Comparison of ENCODE assay signal across 12 cellular contexts in the genomic region with DNA sequence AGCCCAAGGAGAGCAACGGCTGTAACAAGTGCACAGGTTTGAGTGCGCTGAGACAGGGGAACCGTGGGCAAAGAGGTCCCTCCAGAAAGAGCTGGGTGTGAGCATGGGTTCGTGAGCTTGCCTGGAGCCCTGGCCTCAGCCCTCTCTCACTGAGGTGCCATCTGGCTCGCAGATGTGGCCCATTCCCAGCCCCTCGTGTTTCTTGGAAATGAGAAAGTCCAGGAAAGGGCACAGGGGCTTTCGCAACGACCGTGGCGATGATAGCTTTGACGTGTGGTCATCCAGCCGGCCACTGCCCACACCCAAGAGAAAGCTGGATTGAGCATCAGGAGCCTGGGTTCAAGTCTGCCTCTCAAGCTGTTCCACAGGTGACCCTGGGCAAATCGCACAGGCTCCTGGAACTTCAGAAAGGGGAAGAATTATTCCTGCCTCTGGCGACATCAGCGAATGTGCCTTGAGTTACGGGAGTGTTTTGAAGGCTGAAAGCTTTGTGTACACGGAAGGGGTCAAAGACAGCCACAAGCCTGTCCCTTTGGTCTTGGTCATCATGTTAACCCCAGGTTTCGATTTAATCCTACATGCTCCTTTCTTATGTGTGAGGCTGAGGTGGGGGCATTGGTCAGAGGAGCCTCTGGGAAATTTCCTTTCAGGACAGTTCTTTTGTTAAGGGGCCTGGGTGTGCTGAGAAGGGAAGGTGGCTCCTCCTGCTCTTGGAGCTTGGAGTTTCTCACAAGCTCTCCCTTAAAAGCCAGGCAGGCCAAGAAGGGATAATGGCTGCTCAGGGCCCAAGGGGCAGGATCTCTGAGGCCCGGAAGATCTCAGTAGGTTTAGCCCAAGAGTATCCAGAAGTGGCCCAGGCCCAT. TPM values are rescaled to one million over a fixed set of nuclear protein-coding genes. Genes with fewer than 3 reads are reported as not detected.
DNase-seq lines count a peak whose midpoint lies in the region; ATAC-seq and TF ChIP-seq lines count a peak whose summit lies in the region.
"Had no signal": no experiment of that assay in that cellular context is flagged by ENCODE, and none has a peak within 500 bp of the region (broad histone marks: within the 10 kb centered on the region; RNA-seq: fewer than 3 reads in every experiment).

No MANE protein-coding gene starts in this region.

- peak overlapping the region; percentile 94 for H2AK5ac ChIP-seq in mesenchymal stem cell (ENCODE audit: low read length, severe bottlenecking)

- H3K9ac ChIP-seq in colonic mucosa (ENCODE audit: low read depth in 2 of 2, low read length in 2 of 2) (peak overlapping the region in 1 of 2 donors; percentile 70), mesenchymal stem cell (ENCODE audit: low read length) (no peak overlapping the region)

- no peak overlapping the region for H2AFZ ChIP-seq in mesenchymal stem cell (ENCODE audit: low read depth, low read length)

- DNase-seq in H7 (peak; percentile 44), colonic mucosa (no peak), mesenchymal stem cell (peak; percentile 91), HEK293T (ENCODE audit: extremely low spot score) (no peak), erythroblast (lab: John Stamatoyannopoulos, UW) (no peak)
- DNase-seq in activated T-cell treated with anti-CD3 and anti-CD28 coated beads, Interleukin-2, amount 50 U/mL, for 48 hours = no peak
- DNase-seq: Calu3, cerebellar nuclear complex, NCI-H2107 had no signal

- peak overlapping the region; percentile 96 for H4K8ac ChIP-seq in mesenchymal stem cell (ENCODE audit: low read length)

- CTCF ChIA-PET in HEK293T (lab: Yijun Ruan, JAX) = interaction anchor here (0.7 to 1.4 kb wide), 5 partner anchors 8 to 50 kb away, joined by 3 to 4 read pairs (median 3); no protein-coding TSS in a partner anchor

- peak overlapping the region; percentile 91 for H4K91ac ChIP-seq in mesenchymal stem cell (ENCODE audit: low read length)

- H2BK120ac ChIP-seq in mesenchymal stem cell (ENCODE audit: low read depth, low read length) = peak overlapping the region; percentile 98

- peak overlapping the region in 1 of 2 experiments; percentile 82 for H3K14ac ChIP-seq in mesenchymal stem cell (ENCODE audit: low read length in 2 of 2)

- H3K4me1 ChIP-seq in colonic mucosa (no peaks in the 10 kb centered on the region), mesenchymal stem cell (ENCODE audit: control insufficient read depth, insufficient read depth, low read depth, low read length) (peaks cover 57% of the 10 kb centered on the region)

- H3K9me3 ChIP-seq in colonic mucosa (no peaks in the 10 kb centered on the region), mesenchymal stem cell (ENCODE audit: control insufficient read depth, low read length) (no peaks in the 10 kb centered on the region)

- no peak overlapping the region for H3K4me2 ChIP-seq in mesenchymal stem cell (ENCODE audit: low read length, poor library complexity, severe bottlenecking)

- H2BK15ac ChIP-seq in mesenchymal stem cell (ENCODE audit: low read depth, poor library complexity, severe bottlenecking) = peak overlapping the region; percentile 96

- H3K27ac ChIP-seq in colonic mucosa = peak overlapping the region; percentile 19
- H3K27ac ChIP-seq in mesenchymal stem cell (ENCODE audit: low read length, poor library complexity, severe bottlenecking) = peak overlapping the region; percentile 21
- H3K27ac ChIP-seq in temporal lobe (ENCODE audit: low read depth, low read length) = peak overlapping the region; percentile 40

- 49% methylated on average over 19 of the region's 19 CpGs for WGBS in mesenchymal stem cell

- TF ChIP-seq CTCF in colonic mucosa (IDR thresholded peaks at IDR 0.05) = no peak

- H2BK12ac ChIP-seq in mesenchymal stem cell (ENCODE audit: low read length in 2 of 2) = peak overlapping the region; percentile 99 to 100

- H3K27me3 ChIP-seq in H7 (ENCODE audit: control insufficient read depth, insufficient read depth, low read length) = no peaks in the 10 kb centered on the region
- H3K27me3 ChIP-seq in colonic mucosa = no peaks in the 10 kb centered on the region
- H3K27me3 ChIP-seq in mesenchymal stem cell (ENCODE audit: control insufficient read depth in 1 of 2, insufficient read depth in 1 of 2, low read length in 2 of 2) = no peaks in the 10 kb centered on the region

- peak overlapping the region in 1 of 2 experiments; percentile 66 for H3K23ac ChIP-seq in mesenchymal stem cell (ENCODE audit: low read length in 2 of 2)

- H3K36me3 ChIP-seq in H7 (replicated peaks; ENCODE audit: control insufficient read depth, insufficient read depth, low read length) = no peaks in the 10 kb centered on the region
- no peaks in the 10 kb centered on the region for H3K36me3 ChIP-seq in colonic mucosa
- peaks cover 14 to 48% of the 10 kb centered on the region in 2 experiments for H3K36me3 ChIP-seq in mesenchymal stem cell (ENCODE audit: control insufficient read depth in 1 of 2, insufficient read depth in 2 of 2, low read depth in 1 of 2, low read length in 2 of 2)

- peaks cover 25% of the 10 kb centered on the region for H3K79me1 ChIP-seq in mesenchymal stem cell (replicated peaks; ENCODE audit: low read length, poor library complexity, severe bottlenecking)

- peak overlapping the region; percentile 94 to 99 for H3K18ac ChIP-seq in mesenchymal stem cell (ENCODE audit: low read depth in 1 of 2, low read length in 2 of 2)

- POLR2A ChIA-PET in HEK293T (lab: Yijun Ruan, JAX) = no interaction called here

- peak overlapping the region; percentile 99 for H3K4ac ChIP-seq in mesenchymal stem cell (ENCODE audit: low read depth in 1 of 2, low read length in 2 of 2)

- intact Hi-C loops in colonic mucosa (cut with DNase I) = no loop called here

- ATAC-seq in GM21390 (IDR thresholded peaks at IDR 0.05; ENCODE audit: unreplicated experiment) = no peak

- TF ChIP-seq POLR2A in erythroblast (IDR thresholded peaks at IDR 0.05; ENCODE audit: low read length) = no peak

- no peak overlapping the region for H3K4me3 ChIP-seq in H7 (ENCODE audit: insufficient read depth, low read depth, low read length)
- H3K4me3 ChIP-seq in colonic mucosa = no peak overlapping the region
- no peak overlapping the region for H3K4me3 ChIP-seq in mesenchymal stem cell (ENCODE audit: insufficient read depth in 1 of 2, low read depth in 1 of 2, low read length in 2 of 2)

- H2BK5ac ChIP-seq in mesenchymal stem cell (ENCODE audit: low read depth, low read length, poor library complexity, severe bottlenecking) = no peak overlapping the region

TF ChIP-seq in HEK293T, 16 proteins besides CTCF, POLR2A, EP300 and RAD21:
- TF ChIP-seq CTBP1 (IDR thresholded peaks at IDR 0.05; ENCODE audit: borderline replicate concordance) (no peak), ZNF384 (IDR thresholded peaks at IDR 0.05) (no peak), SUZ12 (IDR thresholded peaks at IDR 0.05) (no peak), SP1 (IDR thresholded peaks at IDR 0.05) (no peak), TARDBP (IDR thresholded peaks at IDR 0.05) (no peak), BHLHE40 (IDR thresholded peaks at IDR 0.05; ENCODE audit: borderline replicate concordance) (no peak), HDGF (IDR thresholded peaks at IDR 0.05; ENCODE audit: borderline replicate concordance) (no peak), FOXM1 (IDR thresholded peaks at IDR 0.05; ENCODE audit: borderline replicate concordance) (no peak), LEF1 (IDR thresholded peaks at IDR 0.05; ENCODE audit: borderline replicate concordance) (no peak), NFRKB (IDR thresholded peaks at IDR 0.05) (no peak), ELF4 (IDR thresholded peaks at IDR 0.05) (no peak)
- TF ChIP-seq, protein P1, sequence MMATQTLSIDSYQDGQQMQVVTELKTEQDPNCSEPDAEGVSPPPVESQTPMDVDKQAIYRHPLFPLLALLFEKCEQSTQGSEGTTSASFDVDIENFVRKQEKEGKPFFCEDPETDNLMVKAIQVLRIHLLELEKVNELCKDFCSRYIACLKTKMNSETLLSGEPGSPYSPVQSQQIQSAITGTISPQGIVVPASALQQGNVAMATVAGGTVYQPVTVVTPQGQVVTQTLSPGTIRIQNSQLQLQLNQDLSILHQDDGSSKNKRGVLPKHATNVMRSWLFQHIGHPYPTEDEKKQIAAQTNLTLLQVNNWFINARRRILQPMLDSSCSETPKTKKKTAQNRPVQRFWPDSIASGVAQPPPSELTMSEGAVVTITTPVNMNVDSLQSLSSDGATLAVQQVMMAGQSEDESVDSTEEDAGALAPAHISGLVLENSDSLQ (IDR thresholded peaks at IDR 0.05) = no peak

RNA-seq across cellular contexts. Expression of a gene that starts 41.6 kb away (rescaled TPM):
- not detected in 2 replicates for total RNA-seq in H7 (2014; rRNA removed; shearing (Covaris generic))
- under 1 TPM in 1 of 2 donors, not detected in 1; 0.42 TPM for total RNA-seq in colonic mucosa
- 6.6 TPM for polyA plus RNA-seq in mesenchymal stem cell (2013, experiment 1 of 2)
- polyA plus RNA-seq in mesenchymal stem cell (2013, experiment 2 of 2) = 6.3 TPM
- not detected for total RNA-seq in temporal lobe
- total RNA-seq: Calu3 had no signal
- polyA plus RNA-seq: IgD-negative memory B cell had no signal

Comparison
In these comparisons a context has a peak if more than half of its experiments do, and no peak if none do; other contexts are left out.
1. DNase-seq: peak in H7 (single experiment) and mesenchymal stem cell (single experiment); none in colonic mucosa (single experiment), activated T-cell treated with anti-CD3 and anti-CD28 coated beads, Interleukin-2, amount 50 U/mL, for 48 hours (0 of 2), HEK293T (single experiment) and erythroblast (0 of 2).
2. Peak in every context shown above with its lines, with median percentiles within 50 percentile points of each other: H3K27ac ChIP-seq.